Comparison of ENCODE assay signal across 8 cellular contexts in the genomic region with DNA sequence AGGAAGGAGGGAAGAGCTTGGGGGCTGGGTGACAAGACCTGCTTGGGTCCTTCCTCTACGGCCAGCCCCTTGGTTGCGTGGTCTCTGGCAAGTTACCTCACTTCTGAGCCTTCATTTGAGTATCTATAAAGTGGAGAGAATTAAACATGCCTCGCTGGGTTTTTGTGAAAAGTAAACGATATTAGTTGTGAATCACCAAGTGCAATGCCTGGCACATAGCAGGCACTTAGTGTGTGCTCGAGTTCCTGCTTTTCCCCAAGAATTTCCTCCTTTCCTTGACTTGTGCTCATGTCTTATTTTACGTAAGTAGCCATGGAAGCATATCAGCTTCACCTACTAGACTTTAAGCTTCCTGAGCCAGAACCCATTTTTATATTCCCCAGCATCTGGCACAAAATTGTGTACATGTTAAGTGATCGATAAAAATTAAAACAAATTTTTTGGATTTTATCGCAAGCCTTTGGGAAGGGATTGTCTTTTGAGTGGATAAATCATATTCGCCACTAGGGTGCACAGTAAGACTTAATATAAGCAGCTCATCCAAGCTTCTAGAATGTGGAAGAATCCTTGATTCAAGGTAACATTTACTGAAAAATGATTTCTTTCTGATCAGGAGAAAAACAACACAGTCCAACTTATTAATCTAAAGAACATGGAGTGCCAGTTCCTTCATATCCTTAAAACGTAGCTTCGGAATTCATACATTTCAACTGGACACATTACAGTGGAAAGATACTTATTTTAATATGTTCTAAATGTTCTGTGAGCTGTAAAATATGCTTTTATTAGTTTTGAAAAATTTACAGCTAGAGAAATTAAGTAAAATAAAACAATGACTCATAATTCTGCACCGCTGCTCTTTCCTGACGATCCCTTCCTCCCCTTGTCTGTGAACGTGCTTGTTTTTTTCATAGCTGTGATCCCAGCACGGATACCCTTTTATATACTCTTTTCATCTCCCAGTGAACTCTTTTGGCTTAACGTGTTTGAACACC. TPM values are rescaled to one million over a fixed set of nuclear protein-coding genes. Genes with fewer than 3 reads are reported as not detected.
A peak's percentile ranks its signal among the peaks of the same experiment; 100 is the strongest.
DNase-seq lines count a peak whose midpoint lies in the region; ATAC-seq, FAIRE-seq and TF ChIP-seq lines count a peak whose summit lies in the region.

No MANE protein-coding gene starts in this region.

- ATAC-seq in HG02588 (IDR thresholded peaks at IDR 0.05; ENCODE audit: unreplicated experiment) (no peak), GM18519 (IDR thresholded peaks at IDR 0.05; ENCODE audit: low FRiP score, unreplicated experiment) (no peak)

- H3K36me3 ChIP-seq in astrocyte (ENCODE audit: insufficient read depth, low read length), result no peaks in the 10 kb centered on the region

- no peak overlapping the region for H3K4me3 ChIP-seq in astrocyte (ENCODE audit: insufficient read depth, low read depth, low read length)

- peaks cover 16% of the 10 kb centered on the region for H3K79me2 ChIP-seq in astrocyte (ENCODE audit: insufficient read depth, low read length)

- H3K27ac ChIP-seq in astrocyte (ENCODE audit: low read depth, low read length) (peak overlapping the region; percentile 61), layer of hippocampus (ENCODE audit: low read depth, low read length) (peak overlapping the region; percentile 27)

- no peaks in the 10 kb centered on the region for H3K9me3 Mint-ChIP-seq in astrocyte (ENCODE audit: unreplicated experiment)

- peak overlapping the region; percentile 68 for H3K4me2 ChIP-seq in astrocyte (ENCODE audit: low read length)

- H3K27ac Mint-ChIP-seq in astrocyte (ENCODE audit: unreplicated experiment), result peak overlapping the region; percentile 72

- DNase-seq in D721Med (ENCODE audit: insufficient read length, low spot score), result no peak
- peak; percentile 34 for DNase-seq in LoVo (ENCODE audit: low spot score)
- DNase-seq in astrocyte (ENCODE audit: low read depth), result peak; percentile 64
- no peak for DNase-seq in NCI-H2029 treated with DMSO at 0.1 percent for 48 hours (lab: John Stamatoyannopoulos, UW)
- DNase-seq in activated naive CD4-positive, alpha-beta T cell (lab: John Stamatoyannopoulos, UW), result no peak

- peak; percentile 61 for TF ChIP-seq CTCF in D721Med (IDR thresholded peaks at IDR 0.05; ENCODE audit: insufficient read depth, missing control alignments)
- peak; percentile 69 for TF ChIP-seq CTCF in astrocyte (IDR thresholded peaks at IDR 0.05; ENCODE audit: insufficient read depth, low read depth, low read length)

- H3K9ac ChIP-seq in astrocyte (ENCODE audit: low read length), result peak overlapping the region; percentile 61

- H3K4me3 Mint-ChIP-seq in astrocyte (ENCODE audit: unreplicated experiment), result peak overlapping the region; percentile 37

- no peaks in the 10 kb centered on the region for H3K9me3 ChIP-seq in astrocyte (ENCODE audit: insufficient read depth, low read depth, low read length)

- no peaks in the 10 kb centered on the region for H3K27me3 Mint-ChIP-seq in astrocyte (ENCODE audit: low read depth, unreplicated experiment)

- FAIRE-seq in D721Med (lab: Jason Lieb, UNC) (peak; percentile 29), astrocyte (lab: Jason Lieb, UNC) (no peak)

- H3K4me1 Mint-ChIP-seq in astrocyte (ENCODE audit: low read depth, unreplicated experiment), result peaks cover 45% of the 10 kb centered on the region

- H4K20me1 ChIP-seq in astrocyte (ENCODE audit: insufficient read depth, low read length), result peaks cover 17% of the 10 kb centered on the region

- H3K4me1 ChIP-seq in astrocyte (ENCODE audit: insufficient read depth, low read length), result peaks cover 14% of the 10 kb centered on the region

- H3K27me3 ChIP-seq in astrocyte (ENCODE audit: insufficient read depth, low read length) (no peaks in the 10 kb centered on the region), layer of hippocampus (ENCODE audit: control insufficient read depth, insufficient read depth, low read length) (no peaks in the 10 kb centered on the region)

- H3K36me3 Mint-ChIP-seq in astrocyte (ENCODE audit: low read depth, unreplicated experiment), result peaks cover 12% of the 10 kb centered on the region

- no peak overlapping the region for H2AFZ ChIP-seq in astrocyte (ENCODE audit: low read depth, low read length)

RNA-seq across cellular contexts. Expression of a gene that starts 8.8 kb away (rescaled TPM):
- total RNA-seq in astrocyte, result 12.3 and 13.1 TPM in 2 replicates

Comparison
In these comparisons a context has a peak if more than half of its experiments do, and no peak if none do; other contexts are left out.
1. DNase-seq: peak in LoVo (single experiment) and astrocyte (single experiment); none in D721Med (single experiment), NCI-H2029 treated with DMSO at 0.1 percent for 48 hours (single experiment) and activated naive CD4-positive, alpha-beta T cell (0 of 4).